ENCODE assay signal across 25 cellular contexts in genomic region chr6:89932245-89932802, GRCh38. TPM values are rescaled to one million over a fixed set of nuclear protein-coding genes. Genes with fewer than 3 reads are reported as not detected.
"Had no signal": no experiment of that assay in that cellular context is flagged by ENCODE, and none has a peak within 500 bp of the region (broad histone marks: within the 10 kb centered on the region; RNA-seq: fewer than 3 reads in every experiment).

No MANE protein-coding gene starts in this region.

- H3K27ac ChIP-seq: heart left ventricle, spleen had no signal

- DNase-seq: effector memory CD4-positive, alpha-beta T cell; foreskin melanocyte; heart left ventricle; hippocampal formation; kidney glomerular epithelial cell; mesendoderm; mucosa of descending colon; natural killer cell; posterior cingulate gyrus; spleen; stimulated activated CD4-positive, alpha-beta T cell treated with anti-CD3 and anti-CD28 coated beads, Interleukin-15, amount 100 ng/mL, for 24 hours; stimulated activated CD4-positive, alpha-beta T cell treated with anti-CD3 and anti-CD28 coated beads, Interleukin-1b, Interleukin-23, amount 100 ng/mL, for 48 hours; stimulated activated CD4-positive, alpha-beta T cell treated with anti-CD3 and anti-CD28 coated beads, Interleukin-4, amount 100 ng/mL, for 4 hours; stimulated activated naive B cell treated with anti-CD40 and anti-IgM and Interleukin-4, amounts not matched to agents 10 μg/mL and 1 μg/mL and 100 μg/mL, for 72 hours; trophoblast cell had no signal

- H3K4me3 ChIP-seq: heart left ventricle, mucosa of descending colon, spleen had no signal

- H3K27me3 ChIP-seq: heart left ventricle, spleen had no signal

- H3K27ac Mint-ChIP-seq: natural killer cell had no signal

- H3K4me3 Mint-ChIP-seq: natural killer cell; neural crest cell; stimulated activated naive B cell treated with anti-CD40 and anti-IgM and Interleukin-4, amounts not matched to agents 10 μg/mL and 1 μg/mL and 100 μg/mL, for 72 hours had no signal

- H3K27me3 Mint-ChIP-seq: stimulated activated naive B cell treated with anti-CD40 and anti-IgM and Interleukin-4, amounts not matched to agents 10 μg/mL and 1 μg/mL and 100 μg/mL, for 72 hours had no signal

- ATAC-seq: heart left ventricle; mucosa of descending colon; natural killer cell; sciatic nerve; stimulated activated naive B cell treated with anti-CD40 and anti-IgM and Interleukin-4, amounts not matched to agents 10 μg/mL and 1 μg/mL and 100 μg/mL, for 72 hours had no signal

- H3K4me1 ChIP-seq: spleen had no signal

- H3K9me3 ChIP-seq: heart left ventricle, mucosa of descending colon, spleen had no signal

- H3K9me3 Mint-ChIP-seq: natural killer cell; neural crest cell; stimulated activated naive B cell treated with anti-CD40 and anti-IgM and Interleukin-4, amounts not matched to agents 10 μg/mL and 1 μg/mL and 100 μg/mL, for 72 hours had no signal

- H3K36me3 Mint-ChIP-seq: natural killer cell had no signal

RNA-seq across cellular contexts. Expression of gene GJA10, which starts 38.1 kb away (rescaled TPM):
- total RNA-seq: glomerular endothelial cell, heart left ventricle, liver, lung microvascular endothelial cell, mucosa of descending colon, natural killer cell, neural crest cell, osteocyte, pulmonary artery endothelial cell, sciatic nerve, skeletal muscle tissue, spleen, urinary bladder had no signal
- polyA plus RNA-seq: heart left ventricle, liver, spleen, thymus, urinary bladder had no signal
